In genomic region chr14:61564623-61565091, GRCh38 we compare ENCODE assay signal across 1 cellular context.
TF ChIP-seq lines count a peak whose summit lies in the region.

No MANE protein-coding gene starts in this region.

TF ChIP-seq in SK-N-SH treated with all-trans-retinoic acid at 6 μM for 48 hours, 23 proteins besides CTCF, POLR2A, EP300 and RAD21 (continued from another document):
- no peak for TF ChIP-seq CREB5 (CRISPR knock-in tag; IDR thresholded peaks at IDR 0.05; ENCODE audit: low read depth)
